ENCODE assay signal across 23 cellular contexts in genomic region chr6:111909238-111909637, GRCh38. TPM values are rescaled to one million over a fixed set of nuclear protein-coding genes. Genes with fewer than 3 reads are reported as not detected.
A peak's percentile ranks its signal among the peaks of the same experiment; 100 is the strongest.
DNase-seq lines count a peak whose midpoint lies in the region; ATAC-seq, FAIRE-seq and TF ChIP-seq lines count a peak whose summit lies in the region.
"Had no signal": no experiment of that assay in that cellular context is flagged by ENCODE, and none has a peak within 500 bp of the region (broad histone marks: within the 10 kb centered on the region; RNA-seq: fewer than 3 reads in every experiment).

No MANE protein-coding gene starts in this region.

- no peaks in the 10 kb centered on the region for H3K36me3 Mint-ChIP-seq in neural crest cell (ENCODE audit: low read depth)
- H3K36me3 Mint-ChIP-seq: T-cell had no signal

- TF ChIP-seq CTCF in IMR-90 (conservative IDR thresholded peaks at IDR 0.05; ENCODE audit: low read depth, low read length) (no peak), hepatocyte (IDR thresholded peaks at IDR 0.05; ENCODE audit: poor library complexity) (no peak), neural crest cell (conservative IDR thresholded peaks at IDR 0.05) (no peak), PC-3 (conservative IDR thresholded peaks at IDR 0.05; ENCODE audit: low read depth, low read length) (no peak)

- no peaks in the 10 kb centered on the region for H3K9me2 ChIP-seq in hepatocyte (replicated peaks; ENCODE audit: insufficient read depth)
- H3K9me2 ChIP-seq in PC-3 (replicated peaks; ENCODE audit: low read length), result no peaks in the 10 kb centered on the region

- CTCF ChIA-PET in IMR-90 (lab: Yijun Ruan, JAX), result no interaction called here
- CTCF ChIA-PET in PC-3 (lab: Charles Lee), result no interaction called here

- H3K4me3 ChIP-seq in H7 (ENCODE audit: insufficient read depth, low read depth, low read length), result peak overlapping the region; percentile 20
- H3K4me3 ChIP-seq in IMR-90 (ENCODE audit: insufficient read depth, low read depth, low read length), result no peak overlapping the region
- H3K4me3 ChIP-seq in hepatocyte, result no peak overlapping the region
- no peak overlapping the region for H3K4me3 ChIP-seq in PC-3 (ENCODE audit: low read length)
- H3K4me3 ChIP-seq: PC-9 had no signal

- dilution Hi-C loops in IMR-90 (cut with HindIII; ENCODE audit: low sequenced_read_pairs, unreplicated experiment), result no loop called here

- H3K27ac Mint-ChIP-seq in neural crest cell (ENCODE audit: unreplicated experiment), result peak overlapping the region; percentile 73
- H3K27ac Mint-ChIP-seq: HFFc6, T-cell had no signal

- intact Hi-C loops in IMR-90 (cut with micrococcal nuclease) (no loop called here), PC-3 (cut with micrococcal nuclease) (no loop called here)

- no peaks in the 10 kb centered on the region for H3K9me1 ChIP-seq in IMR-90 (ENCODE audit: insufficient read depth, low read length)

- H2AK5ac ChIP-seq in IMR-90 (ENCODE audit: low read depth, low read length), result no peak overlapping the region

- WGBS in IMR-90 (ENCODE audit: extremely low coverage in 2 of 2, insufficient read length in 1 of 2), 2 experiments, result no CpG with 5 or more reads among the region's 3 CpGs
- 61% methylated on average over 3 of the region's 3 CpGs for WGBS in hepatocyte (ENCODE audit: low lambda C conversion rate, missing lambda C conversion rate)

- no peak overlapping the region for H3K14ac ChIP-seq in IMR-90 (replicated peaks; ENCODE audit: low read depth, low read length)

- no peaks in the 10 kb centered on the region for H3F3A ChIP-seq in PC-3 (ENCODE audit: low read length, unreplicated experiment)

- H2BK5ac ChIP-seq in IMR-90 (ENCODE audit: low read depth, low read length, poor library complexity, severe bottlenecking), result no peak overlapping the region

- no peak overlapping the region for H4K8ac ChIP-seq in IMR-90 (ENCODE audit: low read depth in 2 of 2, low read length in 2 of 2)

- H4K20me1 ChIP-seq in IMR-90 (ENCODE audit: insufficient read depth, low read length), result no peaks in the 10 kb centered on the region
- H4K20me1 ChIP-seq in hepatocyte (ENCODE audit: insufficient read depth, poor library complexity, severe bottlenecking), result no peaks in the 10 kb centered on the region
- no peaks in the 10 kb centered on the region for H4K20me1 ChIP-seq in PC-3 (ENCODE audit: low read length)

- no peaks in the 10 kb centered on the region for H3K27me3 ChIP-seq in H7 (ENCODE audit: control insufficient read depth, insufficient read depth, low read length)
- H3K27me3 ChIP-seq in IMR-90 (ENCODE audit: control insufficient read depth, insufficient read depth, low read length), result no peaks in the 10 kb centered on the region; the same call in 1 of the 2 replicates
- no peaks in the 10 kb centered on the region for H3K27me3 ChIP-seq in hepatocyte
- no peaks in the 10 kb centered on the region for H3K27me3 ChIP-seq in PC-3 (ENCODE audit: low read length)

- DNase-seq in H7 (no peak), IMR-90 (no peak), hepatocyte (ENCODE audit: low spot score) (no peak), neural crest cell (ENCODE audit: low read depth, low spot score) (no peak), H54 (ENCODE audit: insufficient read length, low spot score) (no peak), PC-3 (no peak)
- DNase-seq: DND-41, GDM1, HFFc6, KBM-7, NCI-H1694 treated with DMSO at 0.1 percent for 48 hours, NCI-H2107, NCI-H2227 treated with DMSO at 0.1 percent for 48 hours, NCI-H524 treated with DMSO at 0.1 percent for 48 hours, PC-9, SIG-M5, T-cell had no signal

- no peaks in the 10 kb centered on the region for H3K79me1 ChIP-seq in IMR-90 (ENCODE audit: low read depth in 1 of 2, low read length in 2 of 2)

- H3K79me2 ChIP-seq in hepatocyte (no peaks in the 10 kb centered on the region), PC-3 (ENCODE audit: low read length) (no peaks in the 10 kb centered on the region)

- H3K18ac ChIP-seq in IMR-90 (ENCODE audit: low read depth, low read length), result no peak overlapping the region

- H3K4ac ChIP-seq in IMR-90 (ENCODE audit: low read depth, low read length), result no peak overlapping the region

- H3K27ac ChIP-seq in IMR-90 (ENCODE audit: insufficient read depth, low read length) (no peak overlapping the region), hepatocyte (peak overlapping the region; percentile 70), PC-3 (ENCODE audit: low read length) (no peak overlapping the region)
- H3K27ac ChIP-seq: C4-2B, HL-60, PC-9, RWPE1 had no signal

- POLR2A ChIA-PET in IMR-90 (lab: Charles Lee; ENCODE audit: unreplicated experiment), result no interaction called here
- POLR2A ChIA-PET in PC-3 (lab: Charles Lee; ENCODE audit: unreplicated experiment), result no interaction called here

- no peak overlapping the region for H2BK20ac ChIP-seq in IMR-90 (ENCODE audit: low read depth, low read length)

- no peak overlapping the region for H3K23ac ChIP-seq in IMR-90 (ENCODE audit: low read depth, low read length)

- H3K4me2 ChIP-seq in IMR-90 (ENCODE audit: low read depth, low read length) (no peak overlapping the region), hepatocyte (peak overlapping the region; percentile 68), PC-3 (ENCODE audit: low read length) (no peak overlapping the region)
- H3K4me2 ChIP-seq: PC-9 had no signal

- no peak for FAIRE-seq in H54 (lab: Jason Lieb, UNC)

- H3K4me1 ChIP-seq in IMR-90 (ENCODE audit: control insufficient read depth, insufficient read depth, low read length) (no peaks in the 10 kb centered on the region), hepatocyte (ENCODE audit: insufficient read depth) (no peaks in the 10 kb centered on the region), PC-3 (ENCODE audit: insufficient read depth, low read length) (no peaks in the 10 kb centered on the region)

- H3K27me3 Mint-ChIP-seq in neural crest cell (ENCODE audit: low read depth), result no peaks in the 10 kb centered on the region
- H3K27me3 Mint-ChIP-seq: T-cell had no signal

- no peak overlapping the region for H4K5ac ChIP-seq in IMR-90 (ENCODE audit: low read depth, low read length)

- H3K9ac ChIP-seq in IMR-90 (ENCODE audit: low read depth, low read length) (no peak overlapping the region), PC-3 (ENCODE audit: low read length) (no peak overlapping the region)

- TF ChIP-seq RAD21 in IMR-90 (IDR thresholded peaks at IDR 0.05; ENCODE audit: low read length), result no peak

- ATAC-seq in IMR-90 (ENCODE audit: low read depth) (no peak), GM19395 (IDR thresholded peaks at IDR 0.05; ENCODE audit: unreplicated experiment) (no peak), HG02623 (IDR thresholded peaks at IDR 0.05; ENCODE audit: unreplicated experiment) (no peak), PC-3 (no peak)
- ATAC-seq: SK-N-SH treated with all-trans-retinoic acid at 6 μM for 48 hours, T-cell had no signal

- no TSS peak for BruUV-seq in IMR-90 (replicated peaks; lab: Mats Ljungman, UMichigan)
- no TSS peak for BruUV-seq in PC-3 (replicated peaks; lab: Mats Ljungman, UMichigan)

- H3K36me3 ChIP-seq in H7 (replicated peaks; ENCODE audit: control insufficient read depth, insufficient read depth, low read length) (no peaks in the 10 kb centered on the region), IMR-90 (ENCODE audit: control insufficient read depth, insufficient read depth, low read length) (no peaks in the 10 kb centered on the region), hepatocyte (replicated peaks; ENCODE audit: insufficient read depth, low read depth) (no peaks in the 10 kb centered on the region), PC-3 (ENCODE audit: low read depth, low read length) (no peaks in the 10 kb centered on the region)

- no peaks in the 10 kb centered on the region for H3K9me3 Mint-ChIP-seq in neural crest cell
- H3K9me3 Mint-ChIP-seq: HFFc6, T-cell had no signal

- in situ Hi-C loops in IMR-90 (cut with MboI; ENCODE audit: low sequenced_read_pairs), result no loop called here

- no peak overlapping the region for H4K91ac ChIP-seq in IMR-90 (ENCODE audit: insufficient read depth, low read depth, low read length)

- H3K9me3 ChIP-seq in IMR-90 (ENCODE audit: control insufficient read depth, insufficient read depth, low read length) (no peaks in the 10 kb centered on the region), hepatocyte (ENCODE audit: low read depth) (no peaks in the 10 kb centered on the region), PC-3 (ENCODE audit: low read length) (no peaks in the 10 kb centered on the region)

- H2AK9ac ChIP-seq in IMR-90 (replicated peaks; ENCODE audit: low read depth, low read length, poor library complexity), result no peak overlapping the region

- no peak overlapping the region for H2BK120ac ChIP-seq in IMR-90 (ENCODE audit: low read depth, low read length)

- TF ChIP-seq POLR2A in IMR-90 (IDR thresholded peaks at IDR 0.05; ENCODE audit: low read depth, low read length) (no peak), H54 (IDR thresholded peaks at IDR 0.05; ENCODE audit: low read depth, low read length) (no peak)

- peaks cover 13% of the 10 kb centered on the region for H3K4me1 Mint-ChIP-seq in neural crest cell

- H2BK15ac ChIP-seq in IMR-90 (ENCODE audit: low read depth, low read length), result no peak overlapping the region

- peak overlapping the region; percentile 32 for H2AFZ ChIP-seq in IMR-90 (replicated peaks; ENCODE audit: low read length, poor library complexity)
- peak overlapping the region; percentile 26 for H2AFZ ChIP-seq in hepatocyte
- no peak overlapping the region for H2AFZ ChIP-seq in PC-3 (ENCODE audit: low read length)
- H2AFZ ChIP-seq: PC-9 had no signal

- no peak overlapping the region for H3K56ac ChIP-seq in IMR-90 (ENCODE audit: extremely low read depth, insufficient read depth, low read length)

- H3K4me3 Mint-ChIP-seq in neural crest cell, result peak overlapping the region; percentile 15
- H3K4me3 Mint-ChIP-seq: HFFc6, T-cell had no signal

TF ChIP-seq in IMR-90, 13 proteins besides CTCF, POLR2A, EP300 and RAD21 (continues in another document):
- no peak for TF ChIP-seq SMC3 (IDR thresholded peaks at IDR 0.05; ENCODE audit: low read depth, low read length)
- TF ChIP-seq USF2 (IDR thresholded peaks at IDR 0.05; ENCODE audit: low read depth, low read length), result no peak
- TF ChIP-seq CEBPB (IDR thresholded peaks at IDR 0.05; ENCODE audit: low read depth, low read length), result no peak
- no peak for TF ChIP-seq CHD1 (IDR thresholded peaks at IDR 0.05; ENCODE audit: low read depth, low read length)

RNA-seq across cellular contexts. Expression of gene FYN, which starts 36.0 kb away (rescaled TPM):
- total RNA-seq in H7 (2014; rRNA removed; shearing (Covaris generic)), result 45.4 and 85.7 TPM in 2 replicates
- total RNA-seq in IMR-90 (2012; rRNA removed), result 36.4 and 41.1 TPM in 2 replicates
- polyA plus RNA-seq in IMR-90 (2012; rRNA removed), result 30.8 and 35.1 TPM in 2 replicates
- 41.7 and 98.8 TPM in 2 replicates for polyA plus RNA-seq in IMR-90 (2012; cell fraction: cytosol; rRNA removed)
- polyA plus RNA-seq in IMR-90 (2012; cell fraction: nucleus; rRNA removed; ENCODE audit: low replicate concordance), result 36.3 and 72.0 TPM in 2 replicates
- 40.0 and 65.7 TPM in 2 replicates for total RNA-seq in hepatocyte
- 63.7 and 70.1 TPM in 2 replicates for polyA plus RNA-seq in hepatocyte
- 227 and 260 TPM in 2 replicates for total RNA-seq in neural crest cell
- 27.6 and 57.4 TPM in 2 replicates for total RNA-seq in PC-3 (2014; rRNA removed)
